ENCODE assay signal across 9 cellular contexts in genomic region chr7:149874644-149875028, GRCh38. TPM values are rescaled to one million over a fixed set of nuclear protein-coding genes. Genes with fewer than 3 reads are reported as not detected.
A peak's percentile ranks its signal among the peaks of the same experiment; 100 is the strongest.
DNase-seq lines count a peak whose midpoint lies in the region; ATAC-seq and TF ChIP-seq lines count a peak whose summit lies in the region.
"Had no signal": no experiment of that assay in that cellular context is flagged by ENCODE, and none has a peak within 500 bp of the region (broad histone marks: within the 10 kb centered on the region; RNA-seq: fewer than 3 reads in every experiment).

No MANE protein-coding gene starts in this region.

- TF ChIP-seq CTCF in heart left ventricle (IDR thresholded peaks at IDR 0.05) = no peak
- TF ChIP-seq CTCF in type B pancreatic cell (conservative IDR thresholded peaks at IDR 0.05) = no peak
- TF ChIP-seq CTCF in ovary (IDR thresholded peaks at IDR 0.05) = no peak

- WGBS in heart left ventricle, 4 donors = 67 to 80% (median 71%) methylated on average over 8 of the region's 8 CpGs
- WGBS in ovary, 3 donors = 79 to 87% (median 83%) methylated on average over 8 of the region's 8 CpGs

- H3K27me3 Mint-ChIP-seq in activated naive CD8-positive, alpha-beta T cell treated with anti-CD3 and anti-CD28 coated beads for 36 hours = no peaks in the 10 kb centered on the region
- H3K27me3 Mint-ChIP-seq in memory B cell (no peaks in the 10 kb centered on the region), type B pancreatic cell (no peaks in the 10 kb centered on the region)

- no peaks in the 10 kb centered on the region for H3K27me3 ChIP-seq in heart left ventricle
- H3K27me3 ChIP-seq in ovary = no peaks in the 10 kb centered on the region

- H3K9me3 ChIP-seq in heart left ventricle (no peaks in the 10 kb centered on the region), ovary (no peaks in the 10 kb centered on the region)

- ATAC-seq in heart left ventricle = peak in 2 of 4 donors; percentile 11 to 43
- ATAC-seq in memory B cell (ENCODE audit: low read depth) = no peak
- ATAC-seq in HG02623 (IDR thresholded peaks at IDR 0.05; ENCODE audit: unreplicated experiment) = no peak
- no peak for ATAC-seq in HG03565 (IDR thresholded peaks at IDR 0.05; ENCODE audit: unreplicated experiment)

- peak overlapping the region; percentile 62 for H3K27ac Mint-ChIP-seq in activated naive CD8-positive, alpha-beta T cell treated with anti-CD3 and anti-CD28 coated beads for 36 hours
- H3K27ac Mint-ChIP-seq in memory B cell = no peak overlapping the region
- H3K27ac Mint-ChIP-seq in type B pancreatic cell = peak overlapping the region; percentile 17

- peak overlapping the region in 9 of 12 donors; percentile 76 to 95 (median 91) for H3K27ac ChIP-seq in heart left ventricle
- H3K27ac ChIP-seq in ovary = no peak overlapping the region

- peak overlapping the region; percentile 89 for H3K4me3 Mint-ChIP-seq in activated naive CD8-positive, alpha-beta T cell treated with anti-CD3 and anti-CD28 coated beads for 36 hours
- H3K4me3 Mint-ChIP-seq in memory B cell (peak overlapping the region; percentile 94), type B pancreatic cell (peak overlapping the region; percentile 83)

- intact Hi-C loops in heart left ventricle (cut with DNase I) (loop anchor here in 3 of 10 donors (5.0 to 10.0 kb wide), 3 partner anchors 37 to 530 kb away; partner anchors contain the start of genes ZNF467 (in 1 of the 3) and ZNF862 (in 1 of the 3)), cardiac septum (cut with DNase I) (loop anchor here (5.0 kb wide), 1 partner anchor 37 kb away; the partner anchor contains the start of gene ZNF862), ovary (cut with DNase I) (loop anchor here in 1 of 4 donors (5.0 to 10.0 kb wide), 2 partner anchors 493 to 530 kb away; partner anchors contain the start of gene REPIN1)

- peak in 3 of 5 donors; percentile 17 to 35 (median 20) for DNase-seq in heart left ventricle
- no peak for DNase-seq in cardiac septum (ENCODE audit: low spot score)
- no peak for DNase-seq in activated naive CD8-positive, alpha-beta T cell treated with anti-CD3 and anti-CD28 coated beads for 36 hours
- no peak for DNase-seq in memory B cell (ENCODE audit: low spot score in 2 of 2)
- no peak for DNase-seq in type B pancreatic cell (ENCODE audit: extremely low spot score, unreplicated experiment)
- no peak for DNase-seq in ovary
- DNase-seq: NCI-H2081 treated with DMSO at 0.1 percent for 48 hours had no signal

- TF ChIP-seq EP300 in ovary (IDR thresholded peaks at IDR 0.05) = no peak

- no peaks in the 10 kb centered on the region for H3K9me3 Mint-ChIP-seq in activated naive CD8-positive, alpha-beta T cell treated with anti-CD3 and anti-CD28 coated beads for 36 hours
- H3K9me3 Mint-ChIP-seq in memory B cell (no peaks in the 10 kb centered on the region), type B pancreatic cell (no peaks in the 10 kb centered on the region)

- H3K4me1 Mint-ChIP-seq in activated naive CD8-positive, alpha-beta T cell treated with anti-CD3 and anti-CD28 coated beads for 36 hours = peaks cover 58% of the 10 kb centered on the region
- H3K4me1 Mint-ChIP-seq in memory B cell (peaks cover 28% of the 10 kb centered on the region), type B pancreatic cell (ENCODE audit: unreplicated experiment) (peaks cover 24% of the 10 kb centered on the region)

- H3K36me3 ChIP-seq in heart left ventricle (peaks cover 0 to 16% (median 3%) of the 10 kb centered on the region in 9 donors), ovary (no peaks in the 10 kb centered on the region)

- no peak for TF ChIP-seq POLR2A in heart left ventricle (IDR thresholded peaks at IDR 0.05)
- no peak for TF ChIP-seq POLR2A in ovary (IDR thresholded peaks at IDR 0.05)

- H3K4me1 ChIP-seq in heart left ventricle = peaks cover 0 to 32% (median 22%) of the 10 kb centered on the region in 12 donors
- peaks cover 3% of the 10 kb centered on the region for H3K4me1 ChIP-seq in ovary (ENCODE audit: insufficient read depth)

- H3K4me3 ChIP-seq in heart left ventricle (peak overlapping the region in 10 of 12 donors; percentile 66 to 93 (median 80)), ovary (no peak overlapping the region)

- peaks cover 41% of the 10 kb centered on the region for H3K36me3 Mint-ChIP-seq in activated naive CD8-positive, alpha-beta T cell treated with anti-CD3 and anti-CD28 coated beads for 36 hours
- H3K36me3 Mint-ChIP-seq in memory B cell (peaks cover 2% of the 10 kb centered on the region), type B pancreatic cell (no peaks in the 10 kb centered on the region)

RNA-seq across cellular contexts. Expression of gene ATP6V0E2, which starts 0.9 kb away (rescaled TPM):
- 100 to 1,000 TPM in 4 of 9 donors, 10 to 100 TPM in 5; 55.4 to 137 (median 92.3) TPM for total RNA-seq in heart left ventricle
- polyA plus RNA-seq in heart left ventricle = 10 to 100 TPM; 39.0 to 80.9 TPM
- total RNA-seq in cardiac septum = 80.2 TPM
- 10 to 100 TPM; 59.2 to 64.0 TPM for total RNA-seq in activated naive CD8-positive, alpha-beta T cell treated with anti-CD3 and anti-CD28 coated beads for 36 hours
- total RNA-seq in type B pancreatic cell (ENCODE audit: low replicate concordance) = 36.8 and 53.6 TPM in 2 replicates
- total RNA-seq in ovary = 10 to 100 TPM; 10.7 to 19.6 (median 13.2) TPM
- 10 to 100 TPM in 1 of 2 donors, 1 to 10 TPM in 1; 10.0 to 10.4 TPM for polyA plus RNA-seq in ovary

RNA-seq across cellular contexts. Expression of gene ZNF862, which starts 36.5 kb away (rescaled TPM):
- 10 to 100 TPM in 4 of 9 donors, 1 to 10 TPM in 5; 8.0 to 18.1 (median 9.8) TPM for total RNA-seq in heart left ventricle
- 1 to 10 TPM; 6.9 TPM for polyA plus RNA-seq in heart left ventricle
- 12.8 TPM for total RNA-seq in cardiac septum
- total RNA-seq in activated naive CD8-positive, alpha-beta T cell treated with anti-CD3 and anti-CD28 coated beads for 36 hours = 1 to 10 TPM; 5.9 to 7.0 TPM
- total RNA-seq in type B pancreatic cell (ENCODE audit: low replicate concordance) = 21.2 and 23.9 TPM in 2 replicates
- total RNA-seq in ovary = 10 to 100 TPM; 13.6 to 29.8 (median 22.8) TPM
- polyA plus RNA-seq in ovary = 10 to 100 TPM; 11.4 to 11.8 TPM

Comparison
In these comparisons a context has a peak if more than half of its experiments do, and no peak if none do; other contexts are left out.
1. DNase-seq: peak in heart left ventricle (3 of 5); none in cardiac septum (single experiment), activated naive CD8-positive, alpha-beta T cell treated with anti-CD3 and anti-CD28 coated beads for 36 hours (single experiment), memory B cell (0 of 2), type B pancreatic cell (single experiment) and ovary (0 of 5).
2. H3K27ac ChIP-seq: peak in heart left ventricle (9 of 12); none in ovary (0 of 2).
3. Peak in every context shown above with its lines, with median percentiles within 50 percentile points of each other: H3K4me3 Mint-ChIP-seq.